Comparison of ENCODE assay signal across 12 cellular contexts in the genomic region with DNA sequence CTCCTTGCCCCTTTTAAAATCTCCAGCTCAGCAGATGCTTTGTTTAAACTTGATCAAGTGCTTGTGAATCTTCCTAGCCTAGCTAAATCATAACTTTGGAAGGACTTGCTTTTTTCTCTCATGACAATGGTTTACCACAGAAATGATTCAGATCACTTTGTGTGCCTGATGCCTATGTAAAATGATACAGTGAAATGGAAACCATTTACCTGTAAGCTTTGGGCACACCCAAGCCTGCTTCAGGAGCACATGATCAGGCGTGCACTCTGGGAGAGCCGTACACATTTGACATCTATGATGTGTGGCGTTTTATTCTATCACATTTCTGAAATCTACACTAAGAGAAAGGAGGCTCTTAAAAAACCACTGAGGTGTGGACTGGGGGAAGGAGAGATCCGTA. TPM values are rescaled to one million over a fixed set of nuclear protein-coding genes. Genes with fewer than 3 reads are reported as not detected.
DNase-seq lines count a peak whose midpoint lies in the region; ATAC-seq and TF ChIP-seq lines count a peak whose summit lies in the region.
"Had no signal": no experiment of that assay in that cellular context is flagged by ENCODE, and none has a peak within 500 bp of the region (broad histone marks: within the 10 kb centered on the region; RNA-seq: fewer than 3 reads in every experiment).

No MANE protein-coding gene starts in this region.

- WGBS in heart right ventricle, 2 donors = 96% methylated on average over 4 of the region's 4 CpGs

- H3K4me3 Mint-ChIP-seq in activated naive CD4-positive, alpha-beta T cell treated with anti-CD3 and anti-CD28 coated beads, Interleukin-2, amount 10 ng/mL, durations not matched to agents 7 days and 5 days = no peak overlapping the region
- H3K4me3 Mint-ChIP-seq in stimulated activated naive CD8-positive, alpha-beta T cell treated with anti-CD3 and anti-CD28 coated beads, Interleukin-15, amount 100 ng/mL, for 72 hours = peak overlapping the region in 1 of 2 donors; percentile 78

- peaks cover 0 to 30% (median 0%) of the 10 kb centered on the region in 9 donors for H3K36me3 ChIP-seq in heart right ventricle

- peaks cover 0 to 63% (median 29%) of the 10 kb centered on the region in 9 donors for H3K4me1 ChIP-seq in heart right ventricle

- peaks cover 38% of the 10 kb centered on the region for H3K36me3 Mint-ChIP-seq in activated naive CD4-positive, alpha-beta T cell treated with anti-CD3 and anti-CD28 coated beads, Interleukin-2, amount 10 ng/mL, durations not matched to agents 7 days and 5 days

- no peaks in the 10 kb centered on the region for H3K27me3 Mint-ChIP-seq in activated naive CD4-positive, alpha-beta T cell treated with anti-CD3 and anti-CD28 coated beads, Interleukin-2, amount 10 ng/mL, durations not matched to agents 7 days and 5 days
- H3K27me3 Mint-ChIP-seq in stimulated activated naive CD8-positive, alpha-beta T cell treated with anti-CD3 and anti-CD28 coated beads, Interleukin-15, amount 100 ng/mL, for 72 hours = no peaks in the 10 kb centered on the region

- no peaks in the 10 kb centered on the region for H3K27me3 ChIP-seq in heart right ventricle

- TF ChIP-seq CTCF in epithelial cell of esophagus (IDR thresholded peaks at IDR 0.05; ENCODE audit: insufficient read depth, low read depth, low read length, missing control alignments) = no peak
- TF ChIP-seq CTCF in heart right ventricle (IDR thresholded peaks at IDR 0.05) = no peak

- intact Hi-C loops in heart right ventricle (cut with DNase I) = loop anchor here in 1 of 10 donors (5.0 kb wide), 1 partner anchor 34 kb away; no protein-coding TSS in a partner anchor

- peaks cover 37% of the 10 kb centered on the region for H3K4me1 Mint-ChIP-seq in activated naive CD4-positive, alpha-beta T cell treated with anti-CD3 and anti-CD28 coated beads, Interleukin-2, amount 10 ng/mL, durations not matched to agents 7 days and 5 days
- H3K4me1 Mint-ChIP-seq in stimulated activated naive CD8-positive, alpha-beta T cell treated with anti-CD3 and anti-CD28 coated beads, Interleukin-15, amount 100 ng/mL, for 72 hours = peaks cover 7% of the 10 kb centered on the region

- no peak overlapping the region for H3K27ac ChIP-seq in heart right ventricle

- no peak overlapping the region for H3K4me3 ChIP-seq in epithelial cell of esophagus (ENCODE audit: low read length)
- no peak overlapping the region for H3K4me3 ChIP-seq in heart right ventricle
- H3K4me3 ChIP-seq: SK-N-MC had no signal

- H3K27ac Mint-ChIP-seq in activated naive CD4-positive, alpha-beta T cell treated with anti-CD3 and anti-CD28 coated beads, Interleukin-2, amount 10 ng/mL, durations not matched to agents 7 days and 5 days = peak overlapping the region; percentile 63
- peak overlapping the region in 1 of 2 donors; percentile 66 for H3K27ac Mint-ChIP-seq in stimulated activated naive CD8-positive, alpha-beta T cell treated with anti-CD3 and anti-CD28 coated beads, Interleukin-15, amount 100 ng/mL, for 72 hours

- H3K9me3 ChIP-seq in heart right ventricle = peaks cover 0 to 5% (median 0%) of the 10 kb centered on the region in 11 donors

- peak; percentile 90 for ATAC-seq in stimulated activated naive CD8-positive, alpha-beta T cell treated with anti-CD3 and anti-CD28 coated beads, Interleukin-15, amount 100 ng/mL, for 72 hours
- no peak for ATAC-seq in heart right ventricle

- no peaks in the 10 kb centered on the region for H3K9me3 Mint-ChIP-seq in activated naive CD4-positive, alpha-beta T cell treated with anti-CD3 and anti-CD28 coated beads, Interleukin-2, amount 10 ng/mL, durations not matched to agents 7 days and 5 days
- H3K9me3 Mint-ChIP-seq in stimulated activated naive CD8-positive, alpha-beta T cell treated with anti-CD3 and anti-CD28 coated beads, Interleukin-15, amount 100 ng/mL, for 72 hours = no peaks in the 10 kb centered on the region

- DNase-seq in activated naive CD4-positive, alpha-beta T cell treated with anti-CD3 and anti-CD28 coated beads, Interleukin-2, amount 10 ng/mL, durations not matched to agents 7 days and 5 days = peak; percentile 26
- DNase-seq in activated naive CD4-positive, alpha-beta T cell treated with anti-CD3 and anti-CD28 coated beads, Interleukin-2, amount 50 U/mL, for 16 hours = no peak
- DNase-seq in NCI-H510A (lab: John Stamatoyannopoulos, UW) (peak; percentile 64), epithelial cell of esophagus (ENCODE audit: low read depth) (peak; percentile 75), epidermal melanocyte (ENCODE audit: insufficient read length, low spot score) (no peak), A172 (ENCODE audit: low spot score) (no peak), heart right ventricle (no peak)
- DNase-seq in stimulated activated naive CD8-positive, alpha-beta T cell treated with anti-CD3 and anti-CD28 coated beads, Interleukin-15, amount 100 ng/mL, for 72 hours = peak in 1 of 2 donors; percentile 31
- DNase-seq: foreskin fibroblast; NCI-H1048; stimulated activated CD4-positive, alpha-beta T cell treated with anti-CD3 and anti-CD28 coated beads, Interleukin-4, amount 100 ng/mL, for 1 hour had no signal

- CTCF ChIA-PET in activated naive CD4-positive, alpha-beta T cell treated with anti-CD3 and anti-CD28 coated beads, Interleukin-2, amount 10 ng/mL, durations not matched to agents 7 days and 5 days (lab: Charles Lee) = interaction anchor here (0.8 to 1.7 kb wide), 6 partner anchors 19 to 73 kb away, joined by 3 to 4 read pairs (median 3); no protein-coding TSS in a partner anchor

RNA-seq across cellular contexts. Expression of gene PTPN1, which starts 41.1 kb away (rescaled TPM):
- total RNA-seq in A172 (2014; rRNA removed; shearing (Covaris generic)) = 56.9 and 60.6 TPM in 2 replicates
- total RNA-seq in heart right ventricle = 10 to 100 TPM; 25.2 to 40.1 (median 29.4) TPM
- polyA plus RNA-seq in heart right ventricle = 10 to 100 TPM; 15.5 to 45.3 TPM

Comparison
In these comparisons a context has a peak if more than half of its experiments do, and no peak if none do; other contexts are left out.
1. DNase-seq: peak in activated naive CD4-positive, alpha-beta T cell treated with anti-CD3 and anti-CD28 coated beads, Interleukin-2, amount 10 ng/mL, durations not matched to agents 7 days and 5 days (single experiment), NCI-H510A (single experiment) and epithelial cell of esophagus (single experiment); none in activated naive CD4-positive, alpha-beta T cell treated with anti-CD3 and anti-CD28 coated beads, Interleukin-2, amount 50 U/mL, for 16 hours (single experiment), epidermal melanocyte (single experiment), A172 (single experiment) and heart right ventricle (0 of 2).